ENCODE assay signal across 1 cellular context in the genomic region with DNA sequence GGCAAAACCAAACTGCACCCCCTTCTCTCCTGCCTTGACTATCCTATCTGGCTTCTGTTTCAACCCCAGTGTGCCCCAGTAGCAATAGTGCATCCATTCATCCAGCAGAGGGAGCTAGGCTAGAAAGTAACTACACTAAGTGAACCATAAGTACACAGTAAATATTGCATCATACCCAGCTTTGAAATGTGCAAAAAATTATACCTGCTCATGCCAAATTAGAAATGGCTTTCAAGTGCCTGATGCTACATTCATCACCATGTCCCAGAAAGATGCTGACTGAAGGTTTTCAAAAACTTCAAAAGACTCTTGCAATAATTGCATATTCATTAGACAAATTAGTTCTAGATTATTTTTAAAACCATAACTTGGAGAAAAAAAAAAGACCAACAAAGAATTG.
TF ChIP-seq lines count a peak whose summit lies in the region.

No MANE protein-coding gene starts in this region.

TF ChIP-seq in K562, 482 proteins besides CTCF, POLR2A, EP300 and RAD21 (continued from another document and continues in another):
- TF ChIP-seq ZBTB26 (CRISPR knock-in tag; IDR thresholded peaks at IDR 0.05), result no peak
- TF ChIP-seq HCFC1 (IDR thresholded peaks at IDR 0.05; ENCODE audit: low read depth, low read length), result peak; percentile 59
- TF ChIP-seq FOXJ2 (tag; IDR thresholded peaks at IDR 0.05), result peak; percentile 90
- no peak for TF ChIP-seq ATF2 (CRISPR knock-in tag; IDR thresholded peaks at IDR 0.05)
- no peak for TF ChIP-seq ZBTB17 (CRISPR knock-in tag; IDR thresholded peaks at IDR 0.05)
- TF ChIP-seq TEAD4 (IDR thresholded peaks at IDR 0.05; ENCODE audit: low read length), result peak; percentile 53
- no peak for TF ChIP-seq TEAD4 (CRISPR knock-in tag; IDR thresholded peaks at IDR 0.05; ENCODE audit: borderline replicate concordance)
- no peak for TF ChIP-seq YY1 (IDR thresholded peaks at IDR 0.05; ENCODE audit: borderline replicate concordance in 1 of 3, control insufficient read depth in 1 of 3, extremely low read depth in 1 of 3, insufficient read depth in 3 of 3, insufficient read length in 1 of 3, insufficient replicate concordance in 2 of 3, low read depth in 1 of 3, low read length in 2 of 3)
- TF ChIP-seq, protein P1, sequence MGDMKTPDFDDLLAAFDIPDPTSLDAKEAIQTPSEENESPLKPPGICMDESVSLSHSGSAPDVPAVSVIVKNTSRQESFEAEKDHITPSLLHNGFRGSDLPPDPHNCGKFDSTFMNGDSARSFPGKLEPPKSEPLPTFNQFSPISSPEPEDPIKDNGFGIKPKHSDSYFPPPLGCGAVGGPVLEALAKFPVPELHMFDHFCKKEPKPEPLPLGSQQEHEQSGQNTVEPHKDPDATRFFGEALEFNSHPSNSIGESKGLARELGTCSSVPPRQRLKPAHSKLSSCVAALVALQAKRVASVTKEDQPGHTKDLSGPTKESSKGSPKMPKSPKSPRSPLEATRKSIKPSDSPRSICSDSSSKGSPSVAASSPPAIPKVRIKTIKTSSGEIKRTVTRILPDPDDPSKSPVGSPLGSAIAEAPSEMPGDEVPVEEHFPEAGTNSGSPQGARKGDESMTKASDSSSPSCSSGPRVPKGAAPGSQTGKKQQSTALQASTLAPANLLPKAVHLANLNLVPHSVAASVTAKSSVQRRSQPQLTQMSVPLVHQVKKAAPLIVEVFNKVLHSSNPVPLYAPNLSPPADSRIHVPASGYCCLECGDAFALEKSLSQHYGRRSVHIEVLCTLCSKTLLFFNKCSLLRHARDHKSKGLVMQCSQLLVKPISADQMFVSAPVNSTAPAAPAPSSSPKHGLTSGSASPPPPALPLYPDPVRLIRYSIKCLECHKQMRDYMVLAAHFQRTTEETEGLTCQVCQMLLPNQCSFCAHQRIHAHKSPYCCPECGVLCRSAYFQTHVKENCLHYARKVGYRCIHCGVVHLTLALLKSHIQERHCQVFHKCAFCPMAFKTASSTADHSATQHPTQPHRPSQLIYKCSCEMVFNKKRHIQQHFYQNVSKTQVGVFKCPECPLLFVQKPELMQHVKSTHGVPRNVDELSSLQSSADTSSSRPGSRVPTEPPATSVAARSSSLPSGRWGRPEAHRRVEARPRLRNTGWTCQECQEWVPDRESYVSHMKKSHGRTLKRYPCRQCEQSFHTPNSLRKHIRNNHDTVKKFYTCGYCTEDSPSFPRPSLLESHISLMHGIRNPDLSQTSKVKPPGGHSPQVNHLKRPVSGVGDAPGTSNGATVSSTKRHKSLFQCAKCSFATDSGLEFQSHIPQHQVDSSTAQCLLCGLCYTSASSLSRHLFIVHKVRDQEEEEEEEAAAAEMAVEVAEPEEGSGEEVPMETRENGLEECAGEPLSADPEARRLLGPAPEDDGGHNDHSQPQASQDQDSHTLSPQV (IDR thresholded peaks at IDR 0.05), result peak; percentile 72; the same call in 1 of the 2 replicates
- TF ChIP-seq TRIM28 (IDR thresholded peaks at IDR 0.05), result no peak
- TF ChIP-seq PTTG1 (tag; IDR thresholded peaks at IDR 0.05; ENCODE audit: low read depth), result no peak
- TF ChIP-seq CBX1 (IDR thresholded peaks at IDR 0.05; ENCODE audit: low read depth), result no peak
- no peak for TF ChIP-seq ZNF699 (CRISPR knock-in tag; IDR thresholded peaks at IDR 0.05; ENCODE audit: insufficient replicate concordance)
- TF ChIP-seq PYGO2 (tag; IDR thresholded peaks at IDR 0.05), result no peak
- TF ChIP-seq ZNF561 (CRISPR knock-in tag; conservative IDR thresholded peaks at IDR 0.05), result no peak
- no peak for TF ChIP-seq WHSC1 (IDR thresholded peaks at IDR 0.05; ENCODE audit: low read length)
- no peak for TF ChIP-seq ZBTB43 (CRISPR knock-in tag; IDR thresholded peaks at IDR 0.05)
- peak; percentile 42; the same call in 1 of the 2 replicates for TF ChIP-seq CTBP1 (IDR thresholded peaks at IDR 0.05; ENCODE audit: borderline replicate concordance)
- no peak for TF ChIP-seq KDM1A (IDR thresholded peaks at IDR 0.05)
- TF ChIP-seq, protein P2, sequence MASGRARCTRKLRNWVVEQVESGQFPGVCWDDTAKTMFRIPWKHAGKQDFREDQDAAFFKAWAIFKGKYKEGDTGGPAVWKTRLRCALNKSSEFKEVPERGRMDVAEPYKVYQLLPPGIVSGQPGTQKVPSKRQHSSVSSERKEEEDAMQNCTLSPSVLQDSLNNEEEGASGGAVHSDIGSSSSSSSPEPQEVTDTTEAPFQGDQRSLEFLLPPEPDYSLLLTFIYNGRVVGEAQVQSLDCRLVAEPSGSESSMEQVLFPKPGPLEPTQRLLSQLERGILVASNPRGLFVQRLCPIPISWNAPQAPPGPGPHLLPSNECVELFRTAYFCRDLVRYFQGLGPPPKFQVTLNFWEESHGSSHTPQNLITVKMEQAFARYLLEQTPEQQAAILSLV (tag; IDR thresholded peaks at IDR 0.05), result peak; percentile 98
- no peak for TF ChIP-seq ZNF695 (CRISPR knock-in tag; IDR thresholded peaks at IDR 0.05)
- no peak for TF ChIP-seq TCFL5 (CRISPR knock-in tag; conservative IDR thresholded peaks at IDR 0.05)
- TF ChIP-seq SRF (CRISPR knock-in tag; IDR thresholded peaks at IDR 0.05), result no peak
- TF ChIP-seq BHLHE40 (IDR thresholded peaks at IDR 0.05; ENCODE audit: low read length), result no peak
- no peak for TF ChIP-seq TSC22D4 (tag; IDR thresholded peaks at IDR 0.05)
- no peak for TF ChIP-seq TEAD2 (tag; IDR thresholded peaks at IDR 0.05)
- TF ChIP-seq ZNF121 (CRISPR knock-in tag; conservative IDR thresholded peaks at IDR 0.05), result no peak
- TF ChIP-seq, protein P3, sequence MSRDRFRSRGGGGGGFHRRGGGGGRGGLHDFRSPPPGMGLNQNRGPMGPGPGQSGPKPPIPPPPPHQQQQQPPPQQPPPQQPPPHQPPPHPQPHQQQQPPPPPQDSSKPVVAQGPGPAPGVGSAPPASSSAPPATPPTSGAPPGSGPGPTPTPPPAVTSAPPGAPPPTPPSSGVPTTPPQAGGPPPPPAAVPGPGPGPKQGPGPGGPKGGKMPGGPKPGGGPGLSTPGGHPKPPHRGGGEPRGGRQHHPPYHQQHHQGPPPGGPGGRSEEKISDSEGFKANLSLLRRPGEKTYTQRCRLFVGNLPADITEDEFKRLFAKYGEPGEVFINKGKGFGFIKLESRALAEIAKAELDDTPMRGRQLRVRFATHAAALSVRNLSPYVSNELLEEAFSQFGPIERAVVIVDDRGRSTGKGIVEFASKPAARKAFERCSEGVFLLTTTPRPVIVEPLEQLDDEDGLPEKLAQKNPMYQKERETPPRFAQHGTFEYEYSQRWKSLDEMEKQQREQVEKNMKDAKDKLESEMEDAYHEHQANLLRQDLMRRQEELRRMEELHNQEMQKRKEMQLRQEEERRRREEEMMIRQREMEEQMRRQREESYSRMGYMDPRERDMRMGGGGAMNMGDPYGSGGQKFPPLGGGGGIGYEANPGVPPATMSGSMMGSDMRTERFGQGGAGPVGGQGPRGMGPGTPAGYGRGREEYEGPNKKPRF (IDR thresholded peaks at IDR 0.05; ENCODE audit: low read depth, low read length), result no peak
- no peak for TF ChIP-seq XRCC4 (IDR thresholded peaks at IDR 0.05; ENCODE audit: extremely low read depth, insufficient read depth, insufficient read length)
- no peak for TF ChIP-seq SIN3B (IDR thresholded peaks at IDR 0.05; ENCODE audit: low read depth)
- TF ChIP-seq XRCC3 (IDR thresholded peaks at IDR 0.05), result no peak
- peak; percentile 40 for TF ChIP-seq CXXC5 (CRISPR knock-in tag; IDR thresholded peaks at IDR 0.05)
- TF ChIP-seq HLTF (IDR thresholded peaks at IDR 0.05), result no peak
- TF ChIP-seq HDAC2 (IDR thresholded peaks at IDR 0.05), result no peak
- no peak for TF ChIP-seq CAMTA2 (CRISPR knock-in tag; conservative IDR thresholded peaks at IDR 0.05)
- TF ChIP-seq, protein P4, sequence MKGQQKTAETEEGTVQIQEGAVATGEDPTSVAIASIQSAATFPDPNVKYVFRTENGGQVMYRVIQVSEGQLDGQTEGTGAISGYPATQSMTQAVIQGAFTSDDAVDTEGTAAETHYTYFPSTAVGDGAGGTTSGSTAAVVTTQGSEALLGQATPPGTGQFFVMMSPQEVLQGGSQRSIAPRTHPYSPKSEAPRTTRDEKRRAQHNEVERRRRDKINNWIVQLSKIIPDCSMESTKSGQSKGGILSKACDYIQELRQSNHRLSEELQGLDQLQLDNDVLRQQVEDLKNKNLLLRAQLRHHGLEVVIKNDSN (CRISPR knock-in tag; IDR thresholded peaks at IDR 0.05), result no peak
- no peak for TF ChIP-seq PCBP1 (IDR thresholded peaks at IDR 0.05; ENCODE audit: low read depth, low read length, poor library complexity, severe bottlenecking)
- TF ChIP-seq NUFIP1 (IDR thresholded peaks at IDR 0.05; ENCODE audit: partially characterized antibody), result no peak
- peak; percentile 87 to 93 for TF ChIP-seq FOXK2 (conservative IDR thresholded peaks at IDR 0.05 in 1 of 2, IDR thresholded peaks at IDR 0.05 in 1 of 2; ENCODE audit: low read depth in 2 of 2)
- TF ChIP-seq CREBBP (IDR thresholded peaks at IDR 0.05; ENCODE audit: low read depth, low read length), result no peak
- TF ChIP-seq, protein P5, sequence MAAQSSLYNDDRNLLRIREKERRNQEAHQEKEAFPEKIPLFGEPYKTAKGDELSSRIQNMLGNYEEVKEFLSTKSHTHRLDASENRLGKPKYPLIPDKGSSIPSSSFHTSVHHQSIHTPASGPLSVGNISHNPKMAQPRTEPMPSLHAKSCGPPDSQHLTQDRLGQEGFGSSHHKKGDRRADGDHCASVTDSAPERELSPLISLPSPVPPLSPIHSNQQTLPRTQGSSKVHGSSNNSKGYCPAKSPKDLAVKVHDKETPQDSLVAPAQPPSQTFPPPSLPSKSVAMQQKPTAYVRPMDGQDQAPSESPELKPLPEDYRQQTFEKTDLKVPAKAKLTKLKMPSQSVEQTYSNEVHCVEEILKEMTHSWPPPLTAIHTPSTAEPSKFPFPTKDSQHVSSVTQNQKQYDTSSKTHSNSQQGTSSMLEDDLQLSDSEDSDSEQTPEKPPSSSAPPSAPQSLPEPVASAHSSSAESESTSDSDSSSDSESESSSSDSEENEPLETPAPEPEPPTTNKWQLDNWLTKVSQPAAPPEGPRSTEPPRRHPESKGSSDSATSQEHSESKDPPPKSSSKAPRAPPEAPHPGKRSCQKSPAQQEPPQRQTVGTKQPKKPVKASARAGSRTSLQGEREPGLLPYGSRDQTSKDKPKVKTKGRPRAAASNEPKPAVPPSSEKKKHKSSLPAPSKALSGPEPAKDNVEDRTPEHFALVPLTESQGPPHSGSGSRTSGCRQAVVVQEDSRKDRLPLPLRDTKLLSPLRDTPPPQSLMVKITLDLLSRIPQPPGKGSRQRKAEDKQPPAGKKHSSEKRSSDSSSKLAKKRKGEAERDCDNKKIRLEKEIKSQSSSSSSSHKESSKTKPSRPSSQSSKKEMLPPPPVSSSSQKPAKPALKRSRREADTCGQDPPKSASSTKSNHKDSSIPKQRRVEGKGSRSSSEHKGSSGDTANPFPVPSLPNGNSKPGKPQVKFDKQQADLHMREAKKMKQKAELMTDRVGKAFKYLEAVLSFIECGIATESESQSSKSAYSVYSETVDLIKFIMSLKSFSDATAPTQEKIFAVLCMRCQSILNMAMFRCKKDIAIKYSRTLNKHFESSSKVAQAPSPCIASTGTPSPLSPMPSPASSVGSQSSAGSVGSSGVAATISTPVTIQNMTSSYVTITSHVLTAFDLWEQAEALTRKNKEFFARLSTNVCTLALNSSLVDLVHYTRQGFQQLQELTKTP (IDR thresholded peaks at IDR 0.05; ENCODE audit: low read depth in 1 of 2, partially characterized antibody in 2 of 2), result peak in 1 of 2 experiments; percentile 95
- no peak for TF ChIP-seq POLR2AphosphoS2 (IDR thresholded peaks at IDR 0.05; ENCODE audit: low read length)
